Comparison of ENCODE assay signal across 14 cellular contexts in the genomic region with DNA sequence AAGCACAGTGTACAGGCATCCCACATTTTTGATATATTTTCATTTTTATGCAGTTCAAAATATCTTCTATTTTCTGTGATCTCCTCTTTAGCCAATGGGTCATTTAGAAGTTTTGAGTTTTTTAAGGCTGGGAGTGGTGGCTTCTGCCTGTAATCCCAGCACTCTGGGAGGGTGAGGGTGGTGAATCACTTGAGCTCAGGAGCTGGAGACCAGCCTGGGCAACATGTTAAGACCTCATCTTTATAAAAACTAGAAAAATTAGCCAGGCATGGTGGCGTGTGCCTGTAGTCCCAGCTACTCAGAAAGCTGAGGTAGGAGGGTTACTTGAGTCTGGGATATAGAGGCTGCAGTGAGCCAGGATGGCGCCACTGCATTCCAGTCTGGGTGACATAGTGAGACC. TPM values are rescaled to one million over a fixed set of nuclear protein-coding genes. Genes with fewer than 3 reads are reported as not detected.
DNase-seq lines count a peak whose midpoint lies in the region; ATAC-seq and TF ChIP-seq lines count a peak whose summit lies in the region.
"Had no signal": no experiment of that assay in that cellular context is flagged by ENCODE, and none has a peak within 500 bp of the region (broad histone marks: within the 10 kb centered on the region; RNA-seq: fewer than 3 reads in every experiment).

No MANE protein-coding gene starts in this region.

- peaks cover 4% of the 10 kb centered on the region for H3K36me3 Mint-ChIP-seq in T-helper 17 cell (ENCODE audit: low read depth)

- TF ChIP-seq CTCF in fibroblast of mammary gland (conservative IDR thresholded peaks at IDR 0.05; ENCODE audit: control insufficient read depth, insufficient read depth, low read depth, low read length) = no peak

- H3K4me1 ChIP-seq in GM23248 (ENCODE audit: insufficient read depth) = 0 out of 2 replicates have a peak, but pooled peaks cover 3% of the 10 kb centered on the region
- H3K4me1 ChIP-seq: BLaER1 treated with 17β-estradiol and CSF1 and Interleukin-3, amounts not matched to agents 10 nM and 100 nM had no signal

- H2AFZ ChIP-seq in GM23248 = no peak overlapping the region
- H2AFZ ChIP-seq: GM23338 had no signal

- no peak overlapping the region for H3K27ac ChIP-seq in GM23248
- H3K27ac ChIP-seq: BLaER1 treated with 17β-estradiol and CSF1 and Interleukin-3, amounts not matched to agents 10 nM and 100 nM had no signal

- H4K20me1 ChIP-seq in GM23248 (ENCODE audit: insufficient read depth) = peaks cover 14% of the 10 kb centered on the region; the same call in 1 of the 2 replicates

- DNase-seq in GM23248 (peak; percentile 53), T-helper 17 cell (no peak), fibroblast of mammary gland (ENCODE audit: low read depth) (peak; percentile 17), stromal cell of bone marrow (ENCODE audit: low read depth) (peak; percentile 17), cerebellar nuclear complex (lab: John Stamatoyannopoulos, UW) (no peak), iPS-NIHi11 (ENCODE audit: low spot score) (no peak)
- DNase-seq in stimulated activated CD4-positive, alpha-beta T cell treated with anti-CD3 and anti-CD28 coated beads, Interleukin-4, amount 100 ng/mL, for 24 hours = no peak
- DNase-seq: ACHN; CD4-positive, alpha-beta T cell; DMS79; EL; H7 had no signal

- peaks cover 28% of the 10 kb centered on the region for H3K4me1 Mint-ChIP-seq in T-helper 17 cell

- no peaks in the 10 kb centered on the region for H3F3A ChIP-seq in GM23248 (ENCODE audit: insufficient read depth)

- no peak overlapping the region for H3K9ac ChIP-seq in GM23248
- H3K9ac ChIP-seq: BLaER1 treated with 17β-estradiol and CSF1 and Interleukin-3, amounts not matched to agents 10 nM and 100 nM had no signal

- peak overlapping the region; percentile 68 for H3K27ac Mint-ChIP-seq in T-helper 17 cell
- H3K27ac Mint-ChIP-seq: CD4-positive, alpha-beta T cell; GM23338 had no signal

- H3K36me3 ChIP-seq in GM23248 (ENCODE audit: low read depth) = no peaks in the 10 kb centered on the region

- no peak overlapping the region for H3K4me2 ChIP-seq in GM23248 (ENCODE audit: unreplicated experiment)
- H3K4me2 ChIP-seq: BLaER1 treated with 17β-estradiol and CSF1 and Interleukin-3, amounts not matched to agents 10 nM and 100 nM; GM23338 had no signal

- no peaks in the 10 kb centered on the region for H3K9me2 ChIP-seq in GM23248 (ENCODE audit: insufficient read depth)

- H3K9me3 ChIP-seq in GM23248 (ENCODE audit: low read depth) (no peaks in the 10 kb centered on the region), T-helper 17 cell (ENCODE audit: control insufficient read depth, low read length, poor library complexity, severe bottlenecking) (no peaks in the 10 kb centered on the region)

- H3K79me2 ChIP-seq in GM23248 (ENCODE audit: insufficient read depth) = peaks cover 97% of the 10 kb centered on the region

- no peak for ATAC-seq in T-helper 17 cell
- ATAC-seq: GM23338 had no signal

- H3K27me3 ChIP-seq in GM23248 (replicated peaks; ENCODE audit: insufficient read depth) = no peaks in the 10 kb centered on the region
- H3K27me3 ChIP-seq: BLaER1 treated with 17β-estradiol and CSF1 and Interleukin-3, amounts not matched to agents 10 nM and 100 nM had no signal

- in situ Hi-C loops in GM23248 (cut with MboI) = no loop called here

- H3K4me3 ChIP-seq in GM23248 = no peak overlapping the region
- H3K4me3 ChIP-seq in fibroblast of mammary gland (ENCODE audit: control insufficient read depth, low read depth, low read length) = no peak overlapping the region
- H3K4me3 ChIP-seq: BLaER1 treated with 17β-estradiol and CSF1 and Interleukin-3, amounts not matched to agents 10 nM and 100 nM; GM23338 had no signal

- no peaks in the 10 kb centered on the region for H3K27me3 Mint-ChIP-seq in T-helper 17 cell
- H3K27me3 Mint-ChIP-seq: CD4-positive, alpha-beta T cell had no signal

- no peak overlapping the region for H3K4me3 Mint-ChIP-seq in T-helper 17 cell
- H3K4me3 Mint-ChIP-seq: CD4-positive, alpha-beta T cell; GM23338 had no signal

- 86 to 98% methylated on average over 2 of the region's 2 CpGs for WGBS in GM23248 (ENCODE audit: low coverage in 1 of 2, low lambda C conversion rate in 2 of 2, missing lambda C conversion rate in 2 of 2), 2 experiments

RNA-seq across cellular contexts. Expression of gene UBR3, which starts 17.8 kb away (rescaled TPM):
- total RNA-seq in GM23248 (2014; rRNA removed; shearing (Covaris generic)) = 21.2 and 22.4 TPM in 2 replicates
- 8.9 and 9.2 TPM in 2 replicates for polyA plus RNA-seq in GM23248 (2016; fragmentation: Nextera tagmentation; extraction: Ambion mirVana)
- total RNA-seq in T-helper 17 cell = 10 to 100 TPM; 33.6 to 34.9 TPM

RNA-seq across cellular contexts. Expression of gene METTL5, which starts 20.3 kb away (rescaled TPM):
- 23.6 and 29.2 TPM in 2 replicates for total RNA-seq in GM23248 (2014; rRNA removed; shearing (Covaris generic))
- polyA plus RNA-seq in GM23248 (2016; fragmentation: Nextera tagmentation; extraction: Ambion mirVana) = 78.6 and 83.2 TPM in 2 replicates
- total RNA-seq in T-helper 17 cell = 10 to 100 TPM; 22.9 to 29.4 TPM

RNA-seq across cellular contexts. Expression of gene SSB, which starts 46.3 kb away (rescaled TPM):
- 80.4 and 97.6 TPM in 2 replicates for total RNA-seq in GM23248 (2014; rRNA removed; shearing (Covaris generic))
- 200 and 204 TPM in 2 replicates for polyA plus RNA-seq in GM23248 (2016; fragmentation: Nextera tagmentation; extraction: Ambion mirVana)
- 100 to 1,000 TPM; 111 to 141 TPM for total RNA-seq in T-helper 17 cell

Comparison
In these comparisons a context has a peak if more than half of its experiments do, and no peak if none do; other contexts are left out.
1. DNase-seq: peak in GM23248 (single experiment), fibroblast of mammary gland (single experiment) and stromal cell of bone marrow (single experiment); none in T-helper 17 cell (0 of 3), stimulated activated CD4-positive, alpha-beta T cell treated with anti-CD3 and anti-CD28 coated beads, Interleukin-4, amount 100 ng/mL, for 24 hours (single experiment), cerebellar nuclear complex (0 of 2) and iPS-NIHi11 (single experiment).